Comparison of ENCODE assay signal across 1 cellular context in the genomic region with DNA sequence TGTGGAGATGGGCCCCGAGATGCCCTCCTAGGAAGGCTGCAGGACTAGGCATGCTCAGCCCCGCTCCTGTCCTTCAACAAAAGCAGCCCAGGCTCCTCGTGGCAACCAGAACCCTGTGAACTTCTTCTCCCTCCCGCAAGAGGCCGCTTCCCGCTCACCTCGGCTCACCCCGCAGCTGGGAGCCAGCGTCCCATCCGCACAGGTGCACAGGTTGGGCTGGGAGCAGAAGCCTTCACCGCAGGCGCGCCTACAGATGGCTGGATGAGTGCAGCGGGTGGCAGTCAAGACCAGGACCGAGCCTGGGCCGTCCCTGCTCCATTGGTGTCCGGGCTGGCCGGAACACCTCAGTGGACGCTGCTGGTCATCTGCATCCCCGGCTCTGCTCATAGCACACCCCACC.
TF ChIP-seq lines count a peak whose summit lies in the region.

No MANE protein-coding gene starts in this region.

TF ChIP-seq in HepG2, 621 proteins besides CTCF, POLR2A, EP300 and RAD21 (continued from another document and continues in another):
- TF ChIP-seq, protein P1, sequence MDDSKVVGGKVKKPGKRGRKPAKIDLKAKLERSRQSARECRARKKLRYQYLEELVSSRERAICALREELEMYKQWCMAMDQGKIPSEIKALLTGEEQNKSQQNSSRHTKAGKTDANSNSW (CRISPR knock-in tag; IDR thresholded peaks at IDR 0.05; ENCODE audit: borderline replicate concordance) = no peak
- TF ChIP-seq ZSCAN30 (CRISPR knock-in tag; IDR thresholded peaks at IDR 0.05) (no peak), ZNF34 (CRISPR knock-in tag; IDR thresholded peaks at IDR 0.05; ENCODE audit: borderline replicate concordance) (no peak), AHR (CRISPR knock-in tag; IDR thresholded peaks at IDR 0.05) (peak; percentile 30; the same call in 1 of the 2 replicates), RXRA (CRISPR knock-in tag; IDR thresholded peaks at IDR 0.05) (peak; percentile 87), CENPX (CRISPR knock-in tag; IDR thresholded peaks at IDR 0.05) (no peak), HOXA7 (CRISPR knock-in tag; IDR thresholded peaks at IDR 0.05) (no peak), ZNF263 (CRISPR knock-in tag; IDR thresholded peaks at IDR 0.05) (no peak), ELF4 (CRISPR knock-in tag; IDR thresholded peaks at IDR 0.05; ENCODE audit: borderline replicate concordance) (no peak), ZNF235 (CRISPR knock-in tag; IDR thresholded peaks at IDR 0.05; ENCODE audit: borderline replicate concordance) (no peak), SMAD3 (CRISPR knock-in tag; IDR thresholded peaks at IDR 0.05) (no peak), ZNF746 (CRISPR knock-in tag; IDR thresholded peaks at IDR 0.05) (no peak), FOXA3 (CRISPR knock-in tag; IDR thresholded peaks at IDR 0.05) (no peak), HOXD1 (CRISPR knock-in tag; IDR thresholded peaks at IDR 0.05) (no peak), ZNF329 (CRISPR knock-in tag; IDR thresholded peaks at IDR 0.05; ENCODE audit: low read depth) (no peak), GABPB1 (CRISPR knock-in tag; IDR thresholded peaks at IDR 0.05) (peak; percentile 23; the same call in 1 of the 2 replicates), ZFP62 (CRISPR knock-in tag; IDR thresholded peaks at IDR 0.05) (no peak), FOXO1 (CRISPR knock-in tag; IDR thresholded peaks at IDR 0.05) (no peak), ZNF552 (CRISPR knock-in tag; IDR thresholded peaks at IDR 0.05; ENCODE audit: borderline replicate concordance) (no peak), REL (CRISPR knock-in tag; conservative IDR thresholded peaks at IDR 0.05) (no peak), NFYC (CRISPR knock-in tag; IDR thresholded peaks at IDR 0.05) (no peak)
- TF ChIP-seq, protein P2, sequence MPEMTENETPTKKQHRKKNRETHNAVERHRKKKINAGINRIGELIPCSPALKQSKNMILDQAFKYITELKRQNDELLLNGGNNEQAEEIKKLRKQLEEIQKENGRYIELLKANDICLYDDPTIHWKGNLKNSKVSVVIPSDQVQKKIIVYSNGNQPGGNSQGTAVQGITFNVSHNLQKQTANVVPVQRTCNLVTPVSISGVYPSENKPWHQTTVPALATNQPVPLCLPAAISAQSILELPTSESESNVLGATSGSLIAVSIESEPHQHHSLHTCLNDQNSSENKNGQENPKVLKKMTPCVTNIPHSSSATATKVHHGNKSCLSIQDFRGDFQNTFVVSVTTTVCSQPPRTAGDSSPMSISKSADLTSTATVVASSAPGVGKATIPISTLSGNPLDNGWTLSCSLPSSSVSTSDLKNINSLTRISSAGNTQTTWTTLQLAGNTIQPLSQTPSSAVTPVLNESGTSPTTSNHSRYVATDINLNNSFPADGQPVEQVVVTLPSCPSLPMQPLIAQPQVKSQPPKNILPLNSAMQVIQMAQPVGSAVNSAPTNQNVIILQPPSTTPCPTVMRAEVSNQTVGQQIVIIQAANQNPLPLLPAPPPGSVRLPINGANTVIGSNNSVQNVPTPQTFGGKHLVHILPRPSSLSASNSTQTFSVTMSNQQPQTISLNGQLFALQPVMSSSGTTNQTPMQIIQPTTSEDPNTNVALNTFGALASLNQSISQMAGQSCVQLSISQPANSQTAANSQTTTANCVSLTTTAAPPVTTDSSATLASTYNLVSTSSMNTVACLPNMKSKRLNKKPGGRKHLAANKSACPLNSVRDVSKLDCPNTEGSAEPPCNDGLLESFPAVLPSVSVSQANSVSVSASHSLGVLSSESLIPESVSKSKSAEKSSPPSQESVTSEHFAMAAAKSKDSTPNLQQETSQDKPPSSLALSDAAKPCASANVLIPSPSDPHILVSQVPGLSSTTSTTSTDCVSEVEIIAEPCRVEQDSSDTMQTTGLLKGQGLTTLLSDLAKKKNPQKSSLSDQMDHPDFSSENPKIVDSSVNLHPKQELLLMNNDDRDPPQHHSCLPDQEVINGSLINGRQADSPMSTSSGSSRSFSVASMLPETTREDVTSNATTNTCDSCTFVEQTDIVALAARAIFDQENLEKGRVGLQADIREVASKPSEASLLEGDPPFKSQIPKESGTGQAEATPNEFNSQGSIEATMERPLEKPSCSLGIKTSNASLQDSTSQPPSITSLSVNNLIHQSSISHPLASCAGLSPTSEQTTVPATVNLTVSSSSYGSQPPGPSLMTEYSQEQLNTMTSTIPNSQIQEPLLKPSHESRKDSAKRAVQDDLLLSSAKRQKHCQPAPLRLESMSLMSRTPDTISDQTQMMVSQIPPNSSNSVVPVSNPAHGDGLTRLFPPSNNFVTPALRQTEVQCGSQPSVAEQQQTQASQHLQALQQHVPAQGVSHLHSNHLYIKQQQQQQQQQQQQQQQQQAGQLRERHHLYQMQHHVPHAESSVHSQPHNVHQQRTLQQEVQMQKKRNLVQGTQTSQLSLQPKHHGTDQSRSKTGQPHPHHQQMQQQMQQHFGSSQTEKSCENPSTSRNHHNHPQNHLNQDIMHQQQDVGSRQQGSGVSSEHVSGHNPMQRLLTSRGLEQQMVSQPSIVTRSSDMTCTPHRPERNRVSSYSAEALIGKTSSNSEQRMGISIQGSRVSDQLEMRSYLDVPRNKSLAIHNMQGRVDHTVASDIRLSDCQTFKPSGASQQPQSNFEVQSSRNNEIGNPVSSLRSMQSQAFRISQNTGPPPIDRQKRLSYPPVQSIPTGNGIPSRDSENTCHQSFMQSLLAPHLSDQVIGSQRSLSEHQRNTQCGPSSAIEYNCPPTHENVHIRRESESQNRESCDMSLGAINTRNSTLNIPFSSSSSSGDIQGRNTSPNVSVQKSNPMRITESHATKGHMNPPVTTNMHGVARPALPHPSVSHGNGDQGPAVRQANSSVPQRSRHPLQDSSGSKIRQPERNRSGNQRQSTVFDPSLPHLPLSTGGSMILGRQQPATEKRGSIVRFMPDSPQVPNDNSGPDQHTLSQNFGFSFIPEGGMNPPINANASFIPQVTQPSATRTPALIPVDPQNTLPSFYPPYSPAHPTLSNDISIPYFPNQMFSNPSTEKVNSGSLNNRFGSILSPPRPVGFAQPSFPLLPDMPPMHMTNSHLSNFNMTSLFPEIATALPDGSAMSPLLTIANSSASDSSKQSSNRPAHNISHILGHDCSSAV (CRISPR knock-in tag; IDR thresholded peaks at IDR 0.05; ENCODE audit: borderline replicate concordance) = no peak
- TF ChIP-seq, protein P3, sequence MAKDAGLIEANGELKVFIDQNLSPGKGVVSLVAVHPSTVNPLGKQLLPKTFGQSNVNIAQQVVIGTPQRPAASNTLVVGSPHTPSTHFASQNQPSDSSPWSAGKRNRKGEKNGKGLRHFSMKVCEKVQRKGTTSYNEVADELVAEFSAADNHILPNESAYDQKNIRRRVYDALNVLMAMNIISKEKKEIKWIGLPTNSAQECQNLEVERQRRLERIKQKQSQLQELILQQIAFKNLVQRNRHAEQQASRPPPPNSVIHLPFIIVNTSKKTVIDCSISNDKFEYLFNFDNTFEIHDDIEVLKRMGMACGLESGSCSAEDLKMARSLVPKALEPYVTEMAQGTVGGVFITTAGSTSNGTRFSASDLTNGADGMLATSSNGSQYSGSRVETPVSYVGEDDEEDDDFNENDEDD (CRISPR knock-in tag; IDR thresholded peaks at IDR 0.05; ENCODE audit: borderline replicate concordance) = 0 out of 2 replicates have a peak, but pooled peaks have one; percentile 13
- TF ChIP-seq, protein P4, sequence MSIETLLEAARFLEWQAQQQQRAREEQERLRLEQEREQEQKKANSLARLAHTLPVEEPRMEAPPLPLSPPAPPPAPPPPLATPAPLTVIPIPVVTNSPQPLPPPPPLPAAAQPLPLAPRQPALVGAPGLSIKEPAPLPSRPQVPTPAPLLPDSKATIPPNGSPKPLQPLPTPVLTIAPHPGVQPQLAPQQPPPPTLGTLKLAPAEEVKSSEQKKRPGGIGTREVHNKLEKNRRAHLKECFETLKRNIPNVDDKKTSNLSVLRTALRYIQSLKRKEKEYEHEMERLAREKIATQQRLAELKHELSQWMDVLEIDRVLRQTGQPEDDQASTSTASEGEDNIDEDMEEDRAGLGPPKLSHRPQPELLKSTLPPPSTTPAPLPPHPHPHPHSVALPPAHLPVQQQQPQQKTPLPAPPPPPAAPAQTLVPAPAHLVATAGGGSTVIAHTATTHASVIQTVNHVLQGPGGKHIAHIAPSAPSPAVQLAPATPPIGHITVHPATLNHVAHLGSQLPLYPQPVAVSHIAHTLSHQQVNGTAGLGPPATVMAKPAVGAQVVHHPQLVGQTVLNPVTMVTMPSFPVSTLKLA (IDR thresholded peaks at IDR 0.05) = no peak
- TF ChIP-seq, protein P5, sequence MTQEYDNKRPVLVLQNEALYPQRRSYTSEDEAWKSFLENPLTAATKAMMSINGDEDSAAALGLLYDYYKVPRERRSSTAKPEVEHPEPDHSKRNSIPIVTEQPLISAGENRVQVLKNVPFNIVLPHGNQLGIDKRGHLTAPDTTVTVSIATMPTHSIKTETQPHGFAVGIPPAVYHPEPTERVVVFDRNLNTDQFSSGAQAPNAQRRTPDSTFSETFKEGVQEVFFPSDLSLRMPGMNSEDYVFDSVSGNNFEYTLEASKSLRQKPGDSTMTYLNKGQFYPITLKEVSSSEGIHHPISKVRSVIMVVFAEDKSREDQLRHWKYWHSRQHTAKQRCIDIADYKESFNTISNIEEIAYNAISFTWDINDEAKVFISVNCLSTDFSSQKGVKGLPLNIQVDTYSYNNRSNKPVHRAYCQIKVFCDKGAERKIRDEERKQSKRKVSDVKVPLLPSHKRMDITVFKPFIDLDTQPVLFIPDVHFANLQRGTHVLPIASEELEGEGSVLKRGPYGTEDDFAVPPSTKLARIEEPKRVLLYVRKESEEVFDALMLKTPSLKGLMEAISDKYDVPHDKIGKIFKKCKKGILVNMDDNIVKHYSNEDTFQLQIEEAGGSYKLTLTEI (CRISPR knock-in tag; conservative IDR thresholded peaks at IDR 0.05) = no peak
- TF ChIP-seq, protein P6, sequence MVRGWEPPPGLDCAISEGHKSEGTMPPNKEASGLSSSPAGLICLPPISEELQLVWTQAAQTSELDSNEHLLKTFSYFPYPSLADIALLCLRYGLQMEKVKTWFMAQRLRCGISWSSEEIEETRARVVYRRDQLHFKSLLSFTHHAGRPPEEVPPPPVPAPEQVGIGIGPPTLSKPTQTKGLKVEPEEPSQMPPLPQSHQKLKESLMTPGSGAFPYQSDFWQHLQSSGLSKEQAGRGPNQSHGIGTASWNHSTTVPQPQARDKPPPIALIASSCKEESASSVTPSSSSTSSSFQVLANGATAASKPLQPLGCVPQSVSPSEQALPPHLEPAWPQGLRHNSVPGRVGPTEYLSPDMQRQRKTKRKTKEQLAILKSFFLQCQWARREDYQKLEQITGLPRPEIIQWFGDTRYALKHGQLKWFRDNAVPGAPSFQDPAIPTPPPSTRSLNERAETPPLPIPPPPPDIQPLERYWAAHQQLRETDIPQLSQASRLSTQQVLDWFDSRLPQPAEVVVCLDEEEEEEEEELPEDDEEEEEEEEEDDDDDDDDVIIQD (CRISPR knock-in tag; IDR thresholded peaks at IDR 0.05; ENCODE audit: low read depth) = no peak
- TF ChIP-seq, protein P7, sequence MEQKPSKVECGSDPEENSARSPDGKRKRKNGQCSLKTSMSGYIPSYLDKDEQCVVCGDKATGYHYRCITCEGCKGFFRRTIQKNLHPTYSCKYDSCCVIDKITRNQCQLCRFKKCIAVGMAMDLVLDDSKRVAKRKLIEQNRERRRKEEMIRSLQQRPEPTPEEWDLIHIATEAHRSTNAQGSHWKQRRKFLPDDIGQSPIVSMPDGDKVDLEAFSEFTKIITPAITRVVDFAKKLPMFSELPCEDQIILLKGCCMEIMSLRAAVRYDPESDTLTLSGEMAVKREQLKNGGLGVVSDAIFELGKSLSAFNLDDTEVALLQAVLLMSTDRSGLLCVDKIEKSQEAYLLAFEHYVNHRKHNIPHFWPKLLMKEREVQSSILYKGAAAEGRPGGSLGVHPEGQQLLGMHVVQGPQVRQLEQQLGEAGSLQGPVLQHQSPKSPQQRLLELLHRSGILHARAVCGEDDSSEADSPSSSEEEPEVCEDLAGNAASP (CRISPR knock-in tag; IDR thresholded peaks at IDR 0.05; ENCODE audit: borderline replicate concordance) = peak; percentile 91; the same call in 1 of the 2 replicates
- TF ChIP-seq, protein P8, sequence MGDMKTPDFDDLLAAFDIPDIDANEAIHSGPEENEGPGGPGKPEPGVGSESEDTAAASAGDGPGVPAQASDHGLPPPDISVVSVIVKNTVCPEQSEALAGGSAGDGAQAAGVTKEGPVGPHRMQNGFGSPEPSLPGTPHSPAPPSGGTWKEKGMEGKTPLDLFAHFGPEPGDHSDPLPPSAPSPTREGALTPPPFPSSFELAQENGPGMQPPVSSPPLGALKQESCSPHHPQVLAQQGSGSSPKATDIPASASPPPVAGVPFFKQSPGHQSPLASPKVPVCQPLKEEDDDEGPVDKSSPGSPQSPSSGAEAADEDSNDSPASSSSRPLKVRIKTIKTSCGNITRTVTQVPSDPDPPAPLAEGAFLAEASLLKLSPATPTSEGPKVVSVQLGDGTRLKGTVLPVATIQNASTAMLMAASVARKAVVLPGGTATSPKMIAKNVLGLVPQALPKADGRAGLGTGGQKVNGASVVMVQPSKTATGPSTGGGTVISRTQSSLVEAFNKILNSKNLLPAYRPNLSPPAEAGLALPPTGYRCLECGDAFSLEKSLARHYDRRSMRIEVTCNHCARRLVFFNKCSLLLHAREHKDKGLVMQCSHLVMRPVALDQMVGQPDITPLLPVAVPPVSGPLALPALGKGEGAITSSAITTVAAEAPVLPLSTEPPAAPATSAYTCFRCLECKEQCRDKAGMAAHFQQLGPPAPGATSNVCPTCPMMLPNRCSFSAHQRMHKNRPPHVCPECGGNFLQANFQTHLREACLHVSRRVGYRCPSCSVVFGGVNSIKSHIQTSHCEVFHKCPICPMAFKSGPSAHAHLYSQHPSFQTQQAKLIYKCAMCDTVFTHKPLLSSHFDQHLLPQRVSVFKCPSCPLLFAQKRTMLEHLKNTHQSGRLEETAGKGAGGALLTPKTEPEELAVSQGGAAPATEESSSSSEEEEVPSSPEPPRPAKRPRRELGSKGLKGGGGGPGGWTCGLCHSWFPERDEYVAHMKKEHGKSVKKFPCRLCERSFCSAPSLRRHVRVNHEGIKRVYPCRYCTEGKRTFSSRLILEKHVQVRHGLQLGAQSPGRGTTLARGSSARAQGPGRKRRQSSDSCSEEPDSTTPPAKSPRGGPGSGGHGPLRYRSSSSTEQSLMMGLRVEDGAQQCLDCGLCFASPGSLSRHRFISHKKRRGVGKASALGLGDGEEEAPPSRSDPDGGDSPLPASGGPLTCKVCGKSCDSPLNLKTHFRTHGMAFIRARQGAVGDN (CRISPR knock-in tag; IDR thresholded peaks at IDR 0.05) = peak; percentile 60
- TF ChIP-seq, protein P9, sequence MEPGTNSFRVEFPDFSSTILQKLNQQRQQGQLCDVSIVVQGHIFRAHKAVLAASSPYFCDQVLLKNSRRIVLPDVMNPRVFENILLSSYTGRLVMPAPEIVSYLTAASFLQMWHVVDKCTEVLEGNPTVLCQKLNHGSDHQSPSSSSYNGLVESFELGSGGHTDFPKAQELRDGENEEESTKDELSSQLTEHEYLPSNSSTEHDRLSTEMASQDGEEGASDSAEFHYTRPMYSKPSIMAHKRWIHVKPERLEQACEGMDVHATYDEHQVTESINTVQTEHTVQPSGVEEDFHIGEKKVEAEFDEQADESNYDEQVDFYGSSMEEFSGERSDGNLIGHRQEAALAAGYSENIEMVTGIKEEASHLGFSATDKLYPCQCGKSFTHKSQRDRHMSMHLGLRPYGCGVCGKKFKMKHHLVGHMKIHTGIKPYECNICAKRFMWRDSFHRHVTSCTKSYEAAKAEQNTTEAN (CRISPR knock-in tag; conservative IDR thresholded peaks at IDR 0.05) = no peak
- TF ChIP-seq, protein P10, sequence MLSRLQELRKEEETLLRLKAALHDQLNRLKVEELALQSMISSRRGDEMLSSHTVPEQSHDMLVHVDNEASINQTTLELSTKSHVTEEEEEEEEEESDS (CRISPR knock-in tag; IDR thresholded peaks at IDR 0.05; ENCODE audit: borderline replicate concordance) = no peak
